In the genomic region with DNA sequence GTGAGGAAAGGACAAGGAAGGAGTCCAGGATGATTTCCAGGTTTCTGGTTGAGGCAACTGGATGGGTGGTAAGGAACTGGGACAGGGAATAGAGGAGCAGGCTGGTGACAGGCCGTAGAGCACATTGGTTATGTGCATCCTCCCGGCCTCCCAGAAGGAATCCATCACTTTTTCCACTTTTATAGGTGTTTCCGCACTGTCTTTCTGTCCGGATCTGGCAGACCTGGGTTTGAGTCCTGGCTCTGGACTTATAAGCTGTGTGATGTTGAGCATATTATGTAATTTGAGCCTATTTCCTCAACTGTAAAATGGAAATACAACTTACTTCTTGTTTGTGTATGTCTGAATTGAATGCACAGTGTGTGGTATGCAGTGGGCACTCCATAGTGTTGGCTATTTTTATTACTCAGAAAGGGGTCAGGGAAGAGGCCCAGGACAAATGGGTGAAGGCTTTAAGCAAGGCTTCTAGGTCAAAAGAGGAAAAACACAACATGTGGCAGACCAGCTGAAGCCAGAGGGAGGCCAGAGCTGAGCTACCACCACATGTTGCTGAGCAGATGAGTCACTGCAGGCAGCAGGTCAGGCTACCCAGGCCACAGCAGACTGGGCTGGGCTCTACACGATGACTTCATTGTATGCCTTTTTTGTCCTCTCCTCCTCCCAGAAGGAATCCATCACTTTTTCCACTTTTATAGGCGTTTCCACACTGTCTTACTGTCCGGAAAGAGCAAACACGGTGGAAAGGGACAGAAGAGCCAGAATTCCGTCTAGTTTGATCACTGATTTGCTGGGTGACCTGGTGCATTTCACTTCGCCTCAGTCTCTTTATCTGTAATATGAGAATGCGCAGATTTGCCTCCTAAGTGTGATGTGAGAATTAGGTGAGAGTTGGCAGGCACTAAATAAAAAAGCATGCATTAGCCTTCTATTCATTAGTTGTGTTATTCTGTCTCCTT, we compare ENCODE assay signal across 8 cellular contexts. TPM values are rescaled to one million over a fixed set of nuclear protein-coding genes. Genes with fewer than 3 reads are reported as not detected.
A peak's percentile ranks its signal among the peaks of the same experiment; 100 is the strongest.
DNase-seq lines count a peak whose midpoint lies in the region; ATAC-seq, FAIRE-seq and TF ChIP-seq lines count a peak whose summit lies in the region.

No MANE protein-coding gene starts in this region.

- no peak for TF ChIP-seq EP300 in suprapubic skin (IDR thresholded peaks at IDR 0.05)

- H3K4me3 ChIP-seq in BLaER1 (peak overlapping the region; percentile 76), NB4 (ENCODE audit: low read depth, low read length) (peak overlapping the region; percentile 58), endothelial cell of umbilical vein (replicated peaks in 1 of 3; ENCODE audit: insufficient read depth in 1 of 3, low read depth in 1 of 3, low read length in 3 of 3) (peak overlapping the region; percentile 10 to 65 (median 31)), suprapubic skin (peak overlapping the region; percentile 56)

- H4K20me1 ChIP-seq in BLaER1 (peaks cover 20% of the 10 kb centered on the region; the same call in 1 of the 2 replicates), endothelial cell of umbilical vein (replicated peaks; ENCODE audit: control insufficient read depth, extremely low read depth, insufficient read depth, low read length) (peaks cover 2% of the 10 kb centered on the region)

- TF ChIP-seq POLR2A in NB4 (IDR thresholded peaks at IDR 0.05; ENCODE audit: extremely low read depth, insufficient read length) (no peak), endothelial cell of umbilical vein (IDR thresholded peaks at IDR 0.05; ENCODE audit: low read depth, low read length) (peak; percentile 18), suprapubic skin (IDR thresholded peaks at IDR 0.05) (no peak)

- BruUV-seq in endothelial cell of umbilical vein (replicated peaks; lab: Mats Ljungman, UMichigan) = TSS peak; percentile 93

- H3K27me3 ChIP-seq in BLaER1 = no peaks in the 10 kb centered on the region
- H3K27me3 ChIP-seq in endothelial cell of umbilical vein (ENCODE audit: control insufficient read depth in 2 of 2, insufficient read depth in 2 of 2, low read length in 2 of 2) = no peaks in the 10 kb centered on the region
- no peaks in the 10 kb centered on the region for H3K27me3 ChIP-seq in suprapubic skin

- peaks cover 25% of the 10 kb centered on the region for H3K4me1 ChIP-seq in BLaER1
- H3K4me1 ChIP-seq in endothelial cell of umbilical vein (ENCODE audit: control insufficient read depth, extremely low read depth, insufficient read depth, low read length) = peaks cover 24% of the 10 kb centered on the region
- H3K4me1 ChIP-seq in suprapubic skin = peaks cover 27% of the 10 kb centered on the region

- ATAC-seq in GM19035 (IDR thresholded peaks at IDR 0.05; ENCODE audit: unreplicated experiment) = peak; percentile 4
- no peak for ATAC-seq in HG03039 (IDR thresholded peaks at IDR 0.05; ENCODE audit: unreplicated experiment)

- WGBS in suprapubic skin = 36% methylated on average over 11 of the region's 11 CpGs

- intact Hi-C loops in endothelial cell of umbilical vein (cut with micrococcal nuclease) = loop anchor here (1.0 to 2.0 kb wide), 4 partner anchors 52 to 330 kb away; partner anchors contain the start of genes IPP, NASP, PIK3R3 and TMEM69

- H3K9ac ChIP-seq in BLaER1 (peak overlapping the region; percentile 64), endothelial cell of umbilical vein (replicated peaks; ENCODE audit: extremely low read depth, insufficient read depth, low read length) (peak overlapping the region; percentile 86)

- peak overlapping the region; percentile 91 for H2AFZ ChIP-seq in endothelial cell of umbilical vein (ENCODE audit: low read depth, low read length)

- CTCF ChIA-PET in endothelial cell of umbilical vein (lab: Charles Lee) = interaction anchor here (0.6 to 1.9 kb wide), 2 partner anchors 71 to 116 kb away, joined by 4 read pairs; partner anchors contain the start of gene GPBP1L1

- TF ChIP-seq CTCF in NB4 (IDR thresholded peaks at IDR 0.05; ENCODE audit: low read depth, low read length) = no peak
- TF ChIP-seq CTCF in endothelial cell of umbilical vein (IDR thresholded peaks at IDR 0.05; ENCODE audit: extremely low read depth in 1 of 2, insufficient read depth in 1 of 2, low read depth in 1 of 2, low read length in 2 of 2) = no peak
- no peak for TF ChIP-seq CTCF in suprapubic skin (IDR thresholded peaks at IDR 0.05)

- H3K36me3 ChIP-seq in BLaER1 (peaks cover 15% of the 10 kb centered on the region), endothelial cell of umbilical vein (ENCODE audit: control insufficient read depth in 2 of 2, extremely low read depth in 1 of 2, insufficient read depth in 2 of 2, low read length in 2 of 2) (no peaks in the 10 kb centered on the region), suprapubic skin (no peaks in the 10 kb centered on the region)

- FAIRE-seq in endothelial cell of umbilical vein (lab: Jason Lieb, UNC) = peak; percentile 93

- H3K9me1 ChIP-seq in endothelial cell of umbilical vein (replicated peaks; ENCODE audit: control insufficient read depth, extremely low read depth, insufficient read depth, low read length) = no peaks in the 10 kb centered on the region

- no peaks in the 10 kb centered on the region for H3K9me3 ChIP-seq in BLaER1
- H3K9me3 ChIP-seq in endothelial cell of umbilical vein (replicated peaks; ENCODE audit: control insufficient read depth, insufficient read depth, low read length) = no peaks in the 10 kb centered on the region
- no peaks in the 10 kb centered on the region for H3K9me3 ChIP-seq in suprapubic skin

- peaks cover 34% of the 10 kb centered on the region for H3K79me2 ChIP-seq in endothelial cell of umbilical vein (ENCODE audit: control insufficient read depth, insufficient read depth, low read length)

- H3K27ac ChIP-seq in BLaER1 = 0 out of 2 replicates have a peak overlapping the region, but pooled peaks have one; percentile 27
- H3K27ac ChIP-seq in endothelial cell of umbilical vein (ENCODE audit: insufficient read depth, low read depth, low read length) = peak overlapping the region; percentile 93
- peak overlapping the region; percentile 81 for H3K27ac ChIP-seq in suprapubic skin

- dilution Hi-C loops in endothelial cell of umbilical vein (cut with MboI; ENCODE audit: extremely low pct_ligation_motif_present, low sequenced_read_pairs) = no loop called here

- DNase-seq in NB4 (ENCODE audit: low read depth) (peak; percentile 90), T1000 (lab: John Stamatoyannopoulos, UW) (peak; percentile 77), endothelial cell of umbilical vein (ENCODE audit: low read depth, low spot score) (peak; percentile 89), medulla oblongata (ENCODE audit: extremely low spot score) (peak; percentile 67), suprapubic skin (ENCODE audit: low spot score in 2 of 2) (peak; percentile 86 to 91)

- POLR2A ChIA-PET in endothelial cell of umbilical vein (lab: Charles Lee) = interaction anchor here (0.7 kb wide), 1 partner anchor 116 kb away, joined by 3 read pairs; the partner anchor contains the start of gene GPBP1L1

- H3K4me2 ChIP-seq in BLaER1 = peak overlapping the region; percentile 87
- H3K4me2 ChIP-seq in endothelial cell of umbilical vein (ENCODE audit: insufficient read depth, low read length) = peak overlapping the region; percentile 90

TF ChIP-seq in endothelial cell of umbilical vein, 7 proteins besides CTCF, POLR2A, EP300 and RAD21:
- peak; percentile 83 for TF ChIP-seq JUN (IDR thresholded peaks at IDR 0.05; ENCODE audit: borderline replicate concordance, insufficient read depth, insufficient read length, low read depth)
- no peak for TF ChIP-seq GATA2 (IDR thresholded peaks at IDR 0.05; ENCODE audit: insufficient read depth, insufficient read length, low read depth, low read length)
- TF ChIP-seq MYC (IDR thresholded peaks at IDR 0.05; ENCODE audit: low read depth, low read length) = peak; percentile 94
- TF ChIP-seq POLR2AphosphoS5 (IDR thresholded peaks at IDR 0.05; ENCODE audit: insufficient read depth, low read depth, low read length) = peak; percentile 28
- TF ChIP-seq FOS (IDR thresholded peaks at IDR 0.05; ENCODE audit: borderline replicate concordance, insufficient read depth, low read length) = peak; percentile 91
- peak; percentile 32 for TF ChIP-seq MAX (IDR thresholded peaks at IDR 0.05; ENCODE audit: insufficient read depth, insufficient read length)
- no peak for TF ChIP-seq EZH2 (IDR thresholded peaks at IDR 0.05; ENCODE audit: borderline replicate concordance, low read depth, low read length, severe bottlenecking)
TF ChIP-seq in endothelial cell of umbilical vein: peak in this region for 5.

RNA-seq across cellular contexts. Expression of gene MAST2, which starts 0.8 kb away (rescaled TPM):
- total RNA-seq in endothelial cell of umbilical vein = 33.8 and 41.2 TPM in 2 replicates
- 25.0 and 27.4 TPM in 2 replicates for polyA plus RNA-seq in endothelial cell of umbilical vein
- polyA plus RNA-seq in endothelial cell of umbilical vein (2011; cell fraction: cytosol; rRNA removed) = 23.9 and 25.5 TPM in 2 replicates
- polyA plus RNA-seq in endothelial cell of umbilical vein (2011; cell fraction: nucleus; rRNA removed) = 127 and 143 TPM in 2 replicates
- 28.7 and 29.6 TPM in 2 replicates for polyA plus RNA-seq in endothelial cell of umbilical vein (2012)
- polyA minus RNA-seq in endothelial cell of umbilical vein = 51.0 and 57.9 TPM in 2 replicates
- 26.0 TPM for polyA minus RNA-seq in endothelial cell of umbilical vein (2011; cell fraction: cytosol; rRNA and poly(A)+ RNA removed)
- polyA minus RNA-seq in endothelial cell of umbilical vein (2011; cell fraction: nucleus; rRNA and poly(A)+ RNA removed) = 61.1 and 83.4 TPM in 2 replicates
- total RNA-seq in suprapubic skin = 10 to 100 TPM; 15.4 to 21.6 (median 20.1) TPM

RNA-seq across cellular contexts. Expression of gene IPP, which starts 52.2 kb away (rescaled TPM):
- total RNA-seq in endothelial cell of umbilical vein (6.3 and 7.2 TPM in 2 replicates), suprapubic skin (10 to 100 TPM in 3 of 4 donors, 1 to 10 TPM in 1; 7.0 to 11.8 (median 11.3) TPM)
- 1.2 and 2.1 TPM in 2 replicates for polyA plus RNA-seq in endothelial cell of umbilical vein
- 2.5 and 3.0 TPM in 2 replicates for polyA plus RNA-seq in endothelial cell of umbilical vein (2011; cell fraction: cytosol; rRNA removed)
- polyA plus RNA-seq in endothelial cell of umbilical vein (2011; cell fraction: nucleus; rRNA removed) = 1.7 and 2.7 TPM in 2 replicates
- polyA plus RNA-seq in endothelial cell of umbilical vein (2012) = 5.6 and 10.5 TPM in 2 replicates
- 4.5 and 4.6 TPM in 2 replicates for polyA minus RNA-seq in endothelial cell of umbilical vein
- polyA minus RNA-seq in endothelial cell of umbilical vein (2011; cell fraction: cytosol; rRNA and poly(A)+ RNA removed) = 2.9 TPM
- 1.9 and 2.5 TPM in 2 replicates for polyA minus RNA-seq in endothelial cell of umbilical vein (2011; cell fraction: nucleus; rRNA and poly(A)+ RNA removed)

Comparison
In these comparisons a context has a peak if more than half of its experiments do, and no peak if none do; other contexts are left out.
1. H3K27ac ChIP-seq: peak in every context shown above with its lines; median percentile 93 in endothelial cell of umbilical vein; 81 in suprapubic skin; 27 in BLaER1.